ENCODE assay signal across 15 cellular contexts in genomic region chr2:47006374-47007220, GRCh38.
DNase-seq lines count a peak whose midpoint lies in the region; ATAC-seq and TF ChIP-seq lines count a peak whose summit lies in the region.
"Had no signal": no experiment of that assay in that cellular context is flagged by ENCODE, and none has a peak within 500 bp of the region (broad histone marks: within the 10 kb centered on the region; RNA-seq: fewer than 3 reads in every experiment).

No MANE protein-coding gene starts in this region.

- H4K20me1 ChIP-seq in osteoblast (ENCODE audit: insufficient read depth, low read length), result peaks cover 14% of the 10 kb centered on the region

- intact Hi-C loops in A673 (cut with micrococcal nuclease; ENCODE audit: unreplicated experiment), result no loop called here
- intact Hi-C loops in CD4-positive, alpha-beta T cell (cut with DNase I, micrococcal nuclease), result no loop called here

- TF ChIP-seq CTCF in A673 (conservative IDR thresholded peaks at IDR 0.05; ENCODE audit: low read depth, low read length) (0 out of 2 replicates have a peak, but pooled peaks have one; percentile 12), GM13977 (IDR thresholded peaks at IDR 0.05; ENCODE audit: extremely low read depth, insufficient read depth, missing control alignments) (peak; percentile 8), coronary artery (IDR thresholded peaks at IDR 0.05) (no peak), osteoblast (IDR thresholded peaks at IDR 0.05; ENCODE audit: extremely low read depth, low read depth, low read length) (no peak)
- no peak for TF ChIP-seq CTCF in CD4-positive, alpha-beta T cell (IDR thresholded peaks at IDR 0.05)

- no peaks in the 10 kb centered on the region for H3K36me3 ChIP-seq in A673 (ENCODE audit: insufficient read depth, low read length, poor library complexity, severe bottlenecking)
- peaks cover 71% of the 10 kb centered on the region for H3K36me3 ChIP-seq in osteoblast (ENCODE audit: insufficient read depth, low read length)

- no peaks in the 10 kb centered on the region for H3K27me3 Mint-ChIP-seq in CD4-positive, alpha-beta T cell
- H3K27me3 Mint-ChIP-seq: activated CD8-positive, alpha-beta T cell treated with anti-CD3 and anti-CD28 coated beads for 36 hours had no signal

- H3K4me1 Mint-ChIP-seq in CD4-positive, alpha-beta T cell (ENCODE audit: low read depth), result no peaks in the 10 kb centered on the region

- H3K27ac ChIP-seq in A673 (ENCODE audit: low read depth, low read length, poor library complexity, severe bottlenecking) (no peak overlapping the region), coronary artery (peak overlapping the region; percentile 72 to 92), osteoblast (ENCODE audit: low read depth, low read length) (no peak overlapping the region)
- no peak overlapping the region for H3K27ac ChIP-seq in CD4-positive, alpha-beta T cell (ENCODE audit: low read depth, low read length)
- H3K27ac ChIP-seq: BLaER1 treated with 17β-estradiol and CSF1 and Interleukin-3, amounts not matched to agents 10 nM and 100 nM; body of pancreas had no signal

- no peaks in the 10 kb centered on the region for H3K79me2 ChIP-seq in osteoblast (ENCODE audit: insufficient read depth, low read length)

- H3K4me3 ChIP-seq in A673 (ENCODE audit: low read depth, low read length, poor library complexity, severe bottlenecking) (no peak overlapping the region), coronary artery (no peak overlapping the region), osteoblast (ENCODE audit: insufficient read depth, low read length) (no peak overlapping the region)
- H3K4me3 ChIP-seq: BLaER1 treated with 17β-estradiol and CSF1 and Interleukin-3, amounts not matched to agents 10 nM and 100 nM; body of pancreas; tibial nerve had no signal

- ATAC-seq in CD4-positive, alpha-beta T cell (ENCODE audit: poor library complexity), result no peak
- ATAC-seq: activated CD8-positive, alpha-beta T cell treated with anti-CD3 and anti-CD28 coated beads for 36 hours; body of pancreas; left lobe of liver had no signal

- H3K4me1 ChIP-seq in A673 (ENCODE audit: insufficient read depth, low read length, poor library complexity, severe bottlenecking), result peaks cover 19% of the 10 kb centered on the region
- H3K4me1 ChIP-seq in osteoblast (ENCODE audit: insufficient read depth, low read length), result peaks cover 25% of the 10 kb centered on the region

- no peaks in the 10 kb centered on the region for H3K9me3 ChIP-seq in A673 (ENCODE audit: low read depth, low read length, poor library complexity, severe bottlenecking)
- no peaks in the 10 kb centered on the region for H3K9me3 ChIP-seq in osteoblast (ENCODE audit: low read depth, low read length)
- H3K9me3 ChIP-seq in CD4-positive, alpha-beta T cell (ENCODE audit: control insufficient read depth, low read length), result no peaks in the 10 kb centered on the region
- H3K9me3 ChIP-seq: BLaER1 treated with 17β-estradiol and CSF1 and Interleukin-3, amounts not matched to agents 10 nM and 100 nM; body of pancreas; tibial nerve had no signal

- H2AFZ ChIP-seq in osteoblast (ENCODE audit: low read length), result no peak overlapping the region

- POLR2A ChIA-PET in A673 (lab: Charles Lee; ENCODE audit: low non-redundant PET), result no interaction called here
- POLR2A ChIA-PET in CD4-positive, alpha-beta T cell (lab: Charles Lee), result no interaction called here

- H3K27ac Mint-ChIP-seq in CD4-positive, alpha-beta T cell, result no peak overlapping the region
- H3K27ac Mint-ChIP-seq: activated CD8-positive, alpha-beta T cell treated with anti-CD3 and anti-CD28 coated beads for 36 hours; activated T-helper 2 cell treated with anti-CD3 and anti-CD28 coated beads, Interferon-gamma antibody, Interleukin-2, Interleukin-4, amounts not matched to agents 10 μg/mL and 5 μg/mL and 100 μg/mL, durations not matched to agents 14 hours and 24 hours and 36 hours had no signal

- H3K9me3 Mint-ChIP-seq in CD4-positive, alpha-beta T cell, result no peaks in the 10 kb centered on the region
- H3K9me3 Mint-ChIP-seq: activated CD8-positive, alpha-beta T cell treated with anti-CD3 and anti-CD28 coated beads for 36 hours; activated T-helper 2 cell treated with anti-CD3 and anti-CD28 coated beads, Interferon-gamma antibody, Interleukin-2, Interleukin-4, amounts not matched to agents 10 μg/mL and 5 μg/mL and 100 μg/mL, durations not matched to agents 14 hours and 24 hours and 36 hours had no signal

- peaks cover 88% of the 10 kb centered on the region for H3K36me3 Mint-ChIP-seq in CD4-positive, alpha-beta T cell (ENCODE audit: low read depth)

- H3K4me3 Mint-ChIP-seq in CD4-positive, alpha-beta T cell, result no peak overlapping the region
- H3K4me3 Mint-ChIP-seq: activated CD8-positive, alpha-beta T cell treated with anti-CD3 and anti-CD28 coated beads for 36 hours had no signal

- DNase-seq in A673 (ENCODE audit: low spot score), result no peak
- DNase-seq in GM13977 (ENCODE audit: low spot score), result no peak
- no peak for DNase-seq in coronary artery (ENCODE audit: low spot score)
- DNase-seq in osteoblast (ENCODE audit: insufficient read length, low spot score, missing footprints), result peak; percentile 32
- no peak for DNase-seq in CD4-positive, alpha-beta T cell
- DNase-seq in stimulated activated naive CD4-positive, alpha-beta T cell treated with Interleukin-2 at 50 U/mL for 16 hours (lab: John Stamatoyannopoulos, UW), result no peak
- no peak for DNase-seq in retina
- DNase-seq in AML-193 (lab: John Stamatoyannopoulos, UW), result no peak
- DNase-seq: activated CD8-positive, alpha-beta T cell treated with anti-CD3 and anti-CD28 coated beads for 36 hours; NCI-H345 had no signal

- CTCF ChIA-PET in A673 (lab: Charles Lee), result no interaction called here
- CTCF ChIA-PET in CD4-positive, alpha-beta T cell (lab: Charles Lee), result no interaction called here

- BruUV-seq in A673 (replicated peaks; lab: Mats Ljungman, UMichigan), result no TSS peak

- no peak overlapping the region for H3K4me2 ChIP-seq in osteoblast (ENCODE audit: insufficient read depth, low read length)
- H3K4me2 ChIP-seq: BLaER1 treated with 17β-estradiol and CSF1 and Interleukin-3, amounts not matched to agents 10 nM and 100 nM had no signal

- in situ Hi-C loops in GM13977 (cut with MboI; ENCODE audit: low pct_unique_long_range_greater_than_20kb, low sequenced_read_pairs, unreplicated experiment), result no loop called here

- no peaks in the 10 kb centered on the region for H3K27me3 ChIP-seq in A673 (replicated peaks; ENCODE audit: insufficient read depth, low read depth, low read length, poor library complexity)
- H3K27me3 ChIP-seq in osteoblast (ENCODE audit: insufficient read depth, low read length), result no peaks in the 10 kb centered on the region
- H3K27me3 ChIP-seq in CD4-positive, alpha-beta T cell (ENCODE audit: control insufficient read depth, insufficient read depth, low read length), result no peaks in the 10 kb centered on the region
- H3K27me3 ChIP-seq: BLaER1 treated with 17β-estradiol and CSF1 and Interleukin-3, amounts not matched to agents 10 nM and 100 nM; body of pancreas; tibial nerve had no signal

Comparison
In these comparisons a context has a peak if more than half of its experiments do, and no peak if none do; other contexts are left out.
1. H3K27ac ChIP-seq: peak in coronary artery (2 of 2); none in A673 (single experiment), osteoblast (single experiment) and CD4-positive, alpha-beta T cell (single experiment).
2. CTCF ChIP-seq: peak in A673 (single experiment) and GM13977 (single experiment); none in coronary artery (single experiment), osteoblast (single experiment) and CD4-positive, alpha-beta T cell (single experiment).